ENCODE assay signal across 8 cellular contexts in the genomic region with DNA sequence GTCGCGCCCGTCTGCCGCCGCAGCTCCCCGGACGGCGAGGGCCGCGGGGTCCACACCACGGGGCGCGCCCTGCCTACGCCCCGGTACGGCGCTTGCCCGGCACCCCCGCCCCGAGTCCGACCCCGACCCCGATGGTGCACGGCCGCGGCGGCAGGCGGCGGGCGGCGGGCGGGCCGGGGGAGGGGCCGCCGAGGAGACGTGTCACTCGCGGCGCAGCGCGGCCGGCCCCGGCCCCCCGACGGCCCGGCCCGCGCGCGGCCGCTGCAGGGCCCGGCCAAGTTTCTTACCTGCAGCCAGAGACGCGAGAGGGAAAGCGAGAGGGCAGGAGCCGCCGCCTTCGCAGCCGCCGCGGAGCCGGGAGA. TPM values are rescaled to one million over a fixed set of nuclear protein-coding genes. Genes with fewer than 3 reads are reported as not detected.
A peak's percentile ranks its signal among the peaks of the same experiment; 100 is the strongest.
DNase-seq lines count a peak whose midpoint lies in the region; ATAC-seq, FAIRE-seq and TF ChIP-seq lines count a peak whose summit lies in the region.

No MANE protein-coding gene starts in this region.

- peak overlapping the region in 1 of 2 donors; percentile 48 for H3K9ac ChIP-seq in liver (ENCODE audit: low read depth in 1 of 2, low read length in 2 of 2)

- POLR2A ChIA-PET in activated CD4-positive, alpha-beta T cell treated with anti-CD3 and anti-CD28 coated beads, Interleukin-2, amount 10 ng/mL, durations not matched to agents 7 days and 5 days (lab: Charles Lee), result no interaction called here

- ATAC-seq in HG02981 (IDR thresholded peaks at IDR 0.05; ENCODE audit: unreplicated experiment), result peak; percentile 6
- peak; percentile 7 to 25 for ATAC-seq in activated naive CD4-positive, alpha-beta T cell treated with anti-CD3 and anti-CD28 coated beads, Interleukin-2, amount 50 U/mL, for 72 hours

- no peak for TF ChIP-seq RAD21 in liver (IDR thresholded peaks at IDR 0.05)

- H3K27me3 Mint-ChIP-seq in activated CD4-positive, alpha-beta T cell treated with anti-CD3 and anti-CD28 coated beads, Interleukin-2, amount 10 ng/mL, durations not matched to agents 7 days and 5 days, result peaks cover 31% of the 10 kb centered on the region

- TF ChIP-seq POLR2A in GM12892 (IDR thresholded peaks at IDR 0.05; ENCODE audit: low read depth, low read length), result no peak

- H3K4me3 ChIP-seq in liver (ENCODE audit: low read depth in 1 of 3, low read length in 3 of 3) (peak overlapping the region; percentile 56 to 81 (median 74)), urinary bladder (ENCODE audit: low read depth, low read length) (peak overlapping the region; percentile 92)

- CTCF ChIA-PET in activated CD4-positive, alpha-beta T cell treated with anti-CD3 and anti-CD28 coated beads, Interleukin-2, amount 10 ng/mL, durations not matched to agents 7 days and 5 days (lab: Charles Lee), result interaction anchor here (0.6 to 3.2 kb wide), 39 partner anchors 10 to 1170 kb away, joined by 3 to 20 read pairs (median 4); partner anchors contain the start of genes BANF2, BFSP1 and DSTN

- DNase-seq in activated CD4-positive, alpha-beta T cell treated with anti-CD3 and anti-CD28 coated beads, Interleukin-2, amount 10 ng/mL, durations not matched to agents 7 days and 5 days, result no peak
- no peak for DNase-seq in activated CD4-positive, alpha-beta T cell treated with anti-CD3 and anti-CD28 coated beads, Interleukin-2, amount 50 U/mL, for 48 hours
- no peak for DNase-seq in activated naive CD4-positive, alpha-beta T cell treated with anti-CD3 and anti-CD28 coated beads, Interleukin-2, amount 50 U/mL, for 72 hours (ENCODE audit: low spot score in 2 of 2)
- no peak for DNase-seq in GM12892 (ENCODE audit: insufficient read length)
- DNase-seq in DMS53 treated with DMSO at 0.1 percent for 48 hours (lab: John Stamatoyannopoulos, UW; ENCODE audit: unreplicated experiment), result no peak

- H3K4me3 Mint-ChIP-seq in activated CD4-positive, alpha-beta T cell treated with anti-CD3 and anti-CD28 coated beads, Interleukin-2, amount 10 ng/mL, durations not matched to agents 7 days and 5 days, result peak overlapping the region; percentile 82

- no peaks in the 10 kb centered on the region for H3K9me3 ChIP-seq in liver (ENCODE audit: control insufficient read depth in 4 of 4, low read length in 3 of 4)

- FAIRE-seq in GM12892 (lab: Jason Lieb, UNC), result no peak

- H3K36me3 Mint-ChIP-seq in activated CD4-positive, alpha-beta T cell treated with anti-CD3 and anti-CD28 coated beads, Interleukin-2, amount 10 ng/mL, durations not matched to agents 7 days and 5 days (ENCODE audit: low read depth), result peaks cover 10% of the 10 kb centered on the region
- peaks cover 6% of the 10 kb centered on the region in 2 donors for H3K36me3 Mint-ChIP-seq in activated naive CD4-positive, alpha-beta T cell treated with anti-CD3 and anti-CD28 coated beads, Interleukin-2, amount 50 U/mL, for 72 hours

- H3K9me3 Mint-ChIP-seq in activated CD4-positive, alpha-beta T cell treated with anti-CD3 and anti-CD28 coated beads, Interleukin-2, amount 10 ng/mL, durations not matched to agents 7 days and 5 days, result no peaks in the 10 kb centered on the region
- no peaks in the 10 kb centered on the region for H3K9me3 Mint-ChIP-seq in activated naive CD4-positive, alpha-beta T cell treated with anti-CD3 and anti-CD28 coated beads, Interleukin-2, amount 50 U/mL, for 72 hours

- under 1% methylated on average over 62 of the region's 62 CpGs for WGBS in liver
- under 1% methylated on average over 62 of the region's 62 CpGs for WGBS in urinary bladder

- peaks cover 29% of the 10 kb centered on the region for H3K4me1 Mint-ChIP-seq in activated CD4-positive, alpha-beta T cell treated with anti-CD3 and anti-CD28 coated beads, Interleukin-2, amount 10 ng/mL, durations not matched to agents 7 days and 5 days

- no peak for TF ChIP-seq CTCF in liver (IDR thresholded peaks at IDR 0.05; ENCODE audit: low read depth, low read length, missing input control)

- H3K27me3 ChIP-seq in liver (ENCODE audit: control insufficient read depth in 4 of 4, insufficient read depth in 4 of 4, low read length in 3 of 4), result no peaks in the 10 kb centered on the region

- H3K4me1 ChIP-seq in liver (ENCODE audit: control insufficient read depth in 4 of 4, insufficient read depth in 4 of 4, low read length in 3 of 4) (peaks cover 9 to 57% (median 48%) of the 10 kb centered on the region in 4 donors), urinary bladder (ENCODE audit: insufficient read depth) (no peaks in the 10 kb centered on the region)

- H3K27ac Mint-ChIP-seq in activated CD4-positive, alpha-beta T cell treated with anti-CD3 and anti-CD28 coated beads, Interleukin-2, amount 10 ng/mL, durations not matched to agents 7 days and 5 days, result no peak overlapping the region
- H3K27ac Mint-ChIP-seq in activated naive CD4-positive, alpha-beta T cell treated with anti-CD3 and anti-CD28 coated beads, Interleukin-2, amount 50 U/mL, for 72 hours, result peak overlapping the region in 1 of 2 donors; percentile 83

- H3K36me3 ChIP-seq in liver (ENCODE audit: control insufficient read depth in 4 of 4, insufficient read depth in 3 of 4, low read depth in 1 of 4, low read length in 3 of 4) (peaks cover 0 to 17% (median 9%) of the 10 kb centered on the region in 4 donors), urinary bladder (ENCODE audit: insufficient read depth) (no peaks in the 10 kb centered on the region)

- H3K27ac ChIP-seq in liver (ENCODE audit: low read depth in 1 of 2, low read length in 2 of 2), result peak overlapping the region; percentile 88 to 92
- peak overlapping the region; percentile 89 for H3K27ac ChIP-seq in urinary bladder (ENCODE audit: low read depth)

TF ChIP-seq in liver, 16 proteins besides CTCF, POLR2A, EP300 and RAD21:
- TF ChIP-seq, protein P1, sequence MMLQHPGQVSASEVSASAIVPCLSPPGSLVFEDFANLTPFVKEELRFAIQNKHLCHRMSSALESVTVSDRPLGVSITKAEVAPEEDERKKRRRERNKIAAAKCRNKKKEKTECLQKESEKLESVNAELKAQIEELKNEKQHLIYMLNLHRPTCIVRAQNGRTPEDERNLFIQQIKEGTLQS (IDR thresholded peaks at IDR 0.05), result no peak

RNA-seq across cellular contexts. Expression of gene RRBP1, which starts 0.3 kb away (rescaled TPM):
- 10 to 100 TPM; 50.8 to 52.1 TPM for total RNA-seq in activated CD4-positive, alpha-beta T cell treated with anti-CD3 and anti-CD28 coated beads, Interleukin-2, amount 10 ng/mL, durations not matched to agents 7 days and 5 days
- 10 to 100 TPM; 23.4 to 38.1 TPM for total RNA-seq in activated naive CD4-positive, alpha-beta T cell treated with anti-CD3 and anti-CD28 coated beads, Interleukin-2, amount 50 U/mL, for 72 hours
- 100 to 1,000 TPM in 1 of 2 donors, 10 to 100 TPM in 1; 81.8 to 202 TPM for total RNA-seq in liver
- polyA plus RNA-seq in liver, result 100 to 1,000 TPM in 1 of 2 donors, 10 to 100 TPM in 1; 75.4 to 178 TPM
- total RNA-seq in urinary bladder, result 147 TPM
- polyA plus RNA-seq in urinary bladder, result 80.1 TPM
- polyA plus RNA-seq in GM12892 (2012; ENCODE audit: missing spikeins), result 22.3 TPM

RNA-seq across cellular contexts. Expression of gene BANF2, which starts 18.0 kb away (rescaled TPM):
- total RNA-seq in activated CD4-positive, alpha-beta T cell treated with anti-CD3 and anti-CD28 coated beads, Interleukin-2, amount 10 ng/mL, durations not matched to agents 7 days and 5 days, result not detected
- not detected for total RNA-seq in activated naive CD4-positive, alpha-beta T cell treated with anti-CD3 and anti-CD28 coated beads, Interleukin-2, amount 50 U/mL, for 72 hours
- total RNA-seq in liver, result not detected
- not detected for polyA plus RNA-seq in liver
- not detected for total RNA-seq in urinary bladder
- polyA plus RNA-seq in urinary bladder, result not detected
- polyA plus RNA-seq in GM12892 (2012; ENCODE audit: missing spikeins), result not detected
